1 cellular context compared by ENCODE assay signal in genomic region chr11:94128171-94128745, GRCh38.
A peak's percentile ranks its signal among the peaks of the same experiment; 100 is the strongest.
TF ChIP-seq lines count a peak whose summit lies in the region.

No MANE protein-coding gene starts in this region.

TF ChIP-seq in HepG2, 621 proteins besides CTCF, POLR2A, EP300 and RAD21 (continued from another document):
- TF ChIP-seq, protein P1, sequence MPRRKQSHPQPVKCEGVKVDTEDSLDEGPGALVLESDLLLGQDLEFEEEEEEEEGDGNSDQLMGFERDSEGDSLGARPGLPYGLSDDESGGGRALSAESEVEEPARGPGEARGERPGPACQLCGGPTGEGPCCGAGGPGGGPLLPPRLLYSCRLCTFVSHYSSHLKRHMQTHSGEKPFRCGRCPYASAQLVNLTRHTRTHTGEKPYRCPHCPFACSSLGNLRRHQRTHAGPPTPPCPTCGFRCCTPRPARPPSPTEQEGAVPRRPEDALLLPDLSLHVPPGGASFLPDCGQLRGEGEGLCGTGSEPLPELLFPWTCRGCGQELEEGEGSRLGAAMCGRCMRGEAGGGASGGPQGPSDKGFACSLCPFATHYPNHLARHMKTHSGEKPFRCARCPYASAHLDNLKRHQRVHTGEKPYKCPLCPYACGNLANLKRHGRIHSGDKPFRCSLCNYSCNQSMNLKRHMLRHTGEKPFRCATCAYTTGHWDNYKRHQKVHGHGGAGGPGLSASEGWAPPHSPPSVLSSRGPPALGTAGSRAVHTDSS (CRISPR knock-in tag; conservative IDR thresholded peaks at IDR 0.05) = no peak
- TF ChIP-seq JUNB (CRISPR knock-in tag; IDR thresholded peaks at IDR 0.05; ENCODE audit: borderline replicate concordance) (no peak), HOXD1 (CRISPR knock-in tag; IDR thresholded peaks at IDR 0.05) (no peak), ZSCAN31 (CRISPR knock-in tag; IDR thresholded peaks at IDR 0.05; ENCODE audit: low read depth) (no peak), RFXAP (CRISPR knock-in tag; IDR thresholded peaks at IDR 0.05; ENCODE audit: borderline replicate concordance) (no peak), ZNF33B (CRISPR knock-in tag; IDR thresholded peaks at IDR 0.05) (no peak), ZNF709 (CRISPR knock-in tag; IDR thresholded peaks at IDR 0.05) (peak; percentile 42; the same call in 1 of the 2 replicates), EZH2 (conservative IDR thresholded peaks at IDR 0.05; ENCODE audit: low read depth, low read length) (no peak), SMYD3 (CRISPR knock-in tag; IDR thresholded peaks at IDR 0.05) (no peak), CAMTA2 (CRISPR knock-in tag; IDR thresholded peaks at IDR 0.05; ENCODE audit: borderline replicate concordance) (no peak), CENPT (CRISPR knock-in tag; IDR thresholded peaks at IDR 0.05; ENCODE audit: low read depth) (0 out of 2 replicates have a peak, but pooled peaks have one; percentile 40), ATF7-NPFF (CRISPR knock-in tag; IDR thresholded peaks at IDR 0.05; ENCODE audit: low read depth) (no peak), ZNF570 (CRISPR knock-in tag; IDR thresholded peaks at IDR 0.05; ENCODE audit: borderline replicate concordance) (no peak), NCOR1 (IDR thresholded peaks at IDR 0.05; ENCODE audit: borderline replicate concordance, low read length) (no peak), SKI (IDR thresholded peaks at IDR 0.05; ENCODE audit: partially characterized antibody) (no peak), HMG20B (CRISPR knock-in tag; conservative IDR thresholded peaks at IDR 0.05) (no peak), HNRNPUL1 (IDR thresholded peaks at IDR 0.05; ENCODE audit: low read depth, low read length) (no peak)
- TF ChIP-seq, protein P2, sequence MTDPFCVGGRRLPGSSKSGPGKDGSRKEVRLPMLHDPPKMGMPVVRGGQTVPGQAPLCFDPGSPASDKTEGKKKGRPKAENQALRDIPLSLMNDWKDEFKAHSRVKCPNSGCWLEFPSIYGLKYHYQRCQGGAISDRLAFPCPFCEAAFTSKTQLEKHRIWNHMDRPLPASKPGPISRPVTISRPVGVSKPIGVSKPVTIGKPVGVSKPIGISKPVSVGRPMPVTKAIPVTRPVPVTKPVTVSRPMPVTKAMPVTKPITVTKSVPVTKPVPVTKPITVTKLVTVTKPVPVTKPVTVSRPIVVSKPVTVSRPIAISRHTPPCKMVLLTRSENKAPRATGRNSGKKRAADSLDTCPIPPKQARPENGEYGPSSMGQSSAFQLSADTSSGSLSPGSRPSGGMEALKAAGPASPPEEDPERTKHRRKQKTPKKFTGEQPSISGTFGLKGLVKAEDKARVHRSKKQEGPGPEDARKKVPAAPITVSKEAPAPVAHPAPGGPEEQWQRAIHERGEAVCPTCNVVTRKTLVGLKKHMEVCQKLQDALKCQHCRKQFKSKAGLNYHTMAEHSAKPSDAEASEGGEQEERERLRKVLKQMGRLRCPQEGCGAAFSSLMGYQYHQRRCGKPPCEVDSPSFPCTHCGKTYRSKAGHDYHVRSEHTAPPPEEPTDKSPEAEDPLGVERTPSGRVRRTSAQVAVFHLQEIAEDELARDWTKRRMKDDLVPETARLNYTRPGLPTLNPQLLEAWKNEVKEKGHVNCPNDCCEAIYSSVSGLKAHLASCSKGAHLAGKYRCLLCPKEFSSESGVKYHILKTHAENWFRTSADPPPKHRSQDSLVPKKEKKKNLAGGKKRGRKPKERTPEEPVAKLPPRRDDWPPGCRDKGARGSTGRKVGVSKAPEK (CRISPR knock-in tag; IDR thresholded peaks at IDR 0.05; ENCODE audit: borderline replicate concordance) = no peak
